18 cellular contexts compared by ENCODE assay signal in the genomic region with DNA sequence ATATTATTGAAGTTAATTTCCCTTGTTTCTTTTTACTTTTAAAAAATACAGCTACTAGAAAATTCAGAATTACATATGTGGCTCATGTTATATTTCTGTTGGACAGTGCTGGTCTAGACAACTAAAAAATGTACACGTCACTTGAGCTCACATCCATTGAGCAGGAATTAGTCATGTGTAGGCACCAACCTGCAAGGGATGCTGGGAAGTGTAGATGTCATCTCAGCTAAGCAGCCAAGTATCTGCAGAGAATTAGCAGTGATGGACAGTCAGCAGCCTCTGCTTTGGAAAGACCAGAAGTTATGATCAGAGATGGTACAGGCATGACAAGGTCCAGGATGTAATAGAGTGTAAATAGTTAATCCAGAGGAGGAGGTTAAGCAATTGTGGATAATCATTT.
DNase-seq lines count a peak whose midpoint lies in the region; ATAC-seq, FAIRE-seq and TF ChIP-seq lines count a peak whose summit lies in the region.
"Had no signal": no experiment of that assay in that cellular context is flagged by ENCODE, and none has a peak within 500 bp of the region (broad histone marks: within the 10 kb centered on the region; RNA-seq: fewer than 3 reads in every experiment).

No MANE protein-coding gene starts in this region.

- H3K18ac ChIP-seq in H1 (ENCODE audit: extremely low read depth, low read length): no peak overlapping the region

- no peak overlapping the region for H2AFZ ChIP-seq in H1 (ENCODE audit: low read length)

- H2BK120ac ChIP-seq in H1 (replicated peaks; ENCODE audit: low read depth, low read length): no peak overlapping the region

- H2BK15ac ChIP-seq in H1 (ENCODE audit: low read length): no peak overlapping the region

- no peak overlapping the region for H4K5ac ChIP-seq in H1 (ENCODE audit: insufficient read length, low read depth, low read length)

- no peak overlapping the region for H2AK5ac ChIP-seq in H1 (ENCODE audit: low read depth, low read length)

- peaks cover 0 to 7% of the 10 kb centered on the region in 2 experiments; a peak in 1 of 4 replicates for H3K9me3 ChIP-seq in H1 (ENCODE audit: insufficient read depth in 2 of 2, low read depth in 1 of 2, low read length in 1 of 2)
- H3K9me3 ChIP-seq: SJCRH30 had no signal

- no peak overlapping the region for H3K56ac ChIP-seq in H1 (replicated peaks; ENCODE audit: insufficient read length, low read depth, low read length)

- H3K4ac ChIP-seq in H1 (replicated peaks; ENCODE audit: insufficient read length, low read depth, low read length): no peak overlapping the region

- H3K79me2 ChIP-seq in H1 (ENCODE audit: control insufficient read depth in 1 of 2, insufficient read depth in 2 of 2, low read length in 2 of 2): no peaks in the 10 kb centered on the region

- TF ChIP-seq RAD21 in H1 (IDR thresholded peaks at IDR 0.05 in 1 of 2, conservative IDR thresholded peaks at IDR 0.05 in 1 of 2; ENCODE audit: low read depth in 2 of 2, low read length in 2 of 2): no peak

- H4K20me1 ChIP-seq in H1 (replicated peaks in 1 of 2; ENCODE audit: control insufficient read depth in 1 of 2, insufficient read depth in 2 of 2, low read length in 2 of 2): no peaks in the 10 kb centered on the region

- H3K9ac ChIP-seq in H1 (replicated peaks in 1 of 4; ENCODE audit: extremely low read depth in 1 of 4, low read depth in 3 of 4, low read length in 3 of 4): no peak overlapping the region
- H3K9ac ChIP-seq: KMS-11 had no signal

- ATAC-seq in HG02938 (IDR thresholded peaks at IDR 0.05; ENCODE audit: unreplicated experiment): no peak
- no peak for ATAC-seq in GM19324 (IDR thresholded peaks at IDR 0.05; ENCODE audit: low FRiP score, unreplicated experiment)
- no peak for ATAC-seq in activated CD8-positive, alpha-beta memory T cell treated with anti-CD3 and anti-CD28 coated beads, Interleukin-2, amount 10 ng/mL, durations not matched to agents 7 days and 5 days
- ATAC-seq: GM12878 had no signal

- H3K4me2 ChIP-seq in H1 (ENCODE audit: insufficient read depth in 1 of 2, low read depth in 2 of 2, low read length in 2 of 2): no peak overlapping the region
- H3K4me2 ChIP-seq: KMS-11 had no signal

- H3K23ac ChIP-seq in H1 (ENCODE audit: insufficient read length): no peak overlapping the region

- DNase-seq in DMS53 treated with DMSO at 0.1 percent for 48 hours (lab: John Stamatoyannopoulos, UW; ENCODE audit: unreplicated experiment) (peak; percentile 33), NCI-H748 (lab: John Stamatoyannopoulos, UW; ENCODE audit: unreplicated experiment) (peak; percentile 46), H1 (ENCODE audit: low read depth in 1 of 2, low spot score in 2 of 2) (no peak)
- no peak for DNase-seq in activated CD8-positive, alpha-beta memory T cell treated with anti-CD3 and anti-CD28 coated beads, Interleukin-2, amount 10 ng/mL, durations not matched to agents 7 days and 5 days
- DNase-seq: ACHN; C1 segment of cervical spinal cord; CD8-positive, alpha-beta memory T cell; EL; NCI-H1417 treated with DMSO at 0.1 percent for 48 hours; NCI-H446 treated with DMSO at 0.1 percent for 48 hours; SJCRH30; T-helper 2 cell had no signal

- no peak overlapping the region for H4K8ac ChIP-seq in H1 (ENCODE audit: extremely low read depth, insufficient read depth, low read length)

- no peak overlapping the region for H2BK5ac ChIP-seq in H1 (ENCODE audit: low read depth, low read length)

- no peak for FAIRE-seq in H1 (lab: Jason Lieb, UNC)
- FAIRE-seq: GM12878, H54 had no signal

- no peaks in the 10 kb centered on the region for H3K4me1 ChIP-seq in H1 (replicated peaks in 1 of 4; ENCODE audit: control insufficient read depth in 3 of 4, insufficient read depth in 4 of 4, low read length in 3 of 4)
- H3K4me1 ChIP-seq: SJCRH30 had no signal

- H3K9me3 Mint-ChIP-seq in activated CD8-positive, alpha-beta memory T cell treated with anti-CD3 and anti-CD28 coated beads, Interleukin-2, amount 10 ng/mL, durations not matched to agents 7 days and 5 days (ENCODE audit: low read depth): peaks cover 1% of the 10 kb centered on the region
- H3K9me3 Mint-ChIP-seq: CD8-positive, alpha-beta memory T cell had no signal

- no peak overlapping the region for H3K4me3 ChIP-seq in H1 (ENCODE audit: extremely low read depth in 1 of 4, insufficient read depth in 2 of 4, low read depth in 3 of 4, low read length in 4 of 4)
- H3K4me3 ChIP-seq: GM12878, SJCRH30 had no signal

- no peak overlapping the region for H3K27ac Mint-ChIP-seq in activated CD8-positive, alpha-beta memory T cell treated with anti-CD3 and anti-CD28 coated beads, Interleukin-2, amount 10 ng/mL, durations not matched to agents 7 days and 5 days
- H3K27ac Mint-ChIP-seq: CD8-positive, alpha-beta memory T cell had no signal

- CTCF ChIA-PET in H1 (lab: Charles Lee; ENCODE audit: partially characterized antibody): no interaction called here
- CTCF ChIA-PET in activated CD8-positive, alpha-beta memory T cell treated with anti-CD3 and anti-CD28 coated beads, Interleukin-2, amount 10 ng/mL, durations not matched to agents 7 days and 5 days (lab: Charles Lee): no interaction called here

- H3K14ac ChIP-seq in H1 (ENCODE audit: insufficient read length): peak overlapping the region; percentile 48

- POLR2A ChIA-PET in H1 (lab: Charles Lee; ENCODE audit: partially characterized antibody): interaction anchor here (0.6 kb wide), 1 partner anchor 107 kb away, joined by 3 read pairs; no protein-coding TSS in a partner anchor

- TF ChIP-seq CTCF in 22Rv1 (IDR thresholded peaks at IDR 0.05) (no peak), H1 (IDR thresholded peaks at IDR 0.05; ENCODE audit: control extremely low read depth in 1 of 3, insufficient read depth in 1 of 3, low read depth in 1 of 3, low read length in 3 of 3) (no peak)

- H2BK12ac ChIP-seq in H1 (ENCODE audit: low read depth, low read length): no peak overlapping the region

- H3K36me3 Mint-ChIP-seq in activated CD8-positive, alpha-beta memory T cell treated with anti-CD3 and anti-CD28 coated beads, Interleukin-2, amount 10 ng/mL, durations not matched to agents 7 days and 5 days: no peaks in the 10 kb centered on the region
- H3K36me3 Mint-ChIP-seq: CD8-positive, alpha-beta memory T cell had no signal

- no peaks in the 10 kb centered on the region for H3K79me1 ChIP-seq in H1 (ENCODE audit: low read depth, low read length)

- no peaks in the 10 kb centered on the region for H3K27me3 ChIP-seq in H1 (replicated peaks in 1 of 4; ENCODE audit: control insufficient read depth in 3 of 4, extremely low read depth in 1 of 4, insufficient read depth in 3 of 4, low read length in 3 of 4)
- H3K27me3 ChIP-seq: SJCRH30 had no signal

- H2BK20ac ChIP-seq in H1 (ENCODE audit: low read length): no peak overlapping the region

- no peak overlapping the region for H4K91ac ChIP-seq in H1 (replicated peaks; ENCODE audit: insufficient read length, low read length)

- WGBS in H1 (ENCODE audit: extremely low coverage in 1 of 2, insufficient coverage in 1 of 2, insufficient read length in 1 of 2, insufficient replicate concordance in 2 of 2, low coverage in 1 of 2, low lambda C conversion rate in 2 of 2, missing lambda C conversion rate in 1 of 2), 2 experiments: 96% methylated on average over 1 of the region's 1 CpG; no CpG with 5 or more reads in 1 of the 2 experiments

- TF ChIP-seq EP300 in H1 (IDR thresholded peaks at IDR 0.05; ENCODE audit: borderline replicate concordance in 1 of 2, low read depth in 2 of 2, low read length in 2 of 2): no peak

- H3K27ac ChIP-seq in 22Rv1 (peak overlapping the region; percentile 58), H1 (ENCODE audit: low read depth, low read length) (no peak overlapping the region)
- H3K27ac ChIP-seq: KMS-11, SJCRH30 had no signal

- peaks cover 10% of the 10 kb centered on the region for H3K27me3 Mint-ChIP-seq in activated CD8-positive, alpha-beta memory T cell treated with anti-CD3 and anti-CD28 coated beads, Interleukin-2, amount 10 ng/mL, durations not matched to agents 7 days and 5 days

- H3K4me1 Mint-ChIP-seq in activated CD8-positive, alpha-beta memory T cell treated with anti-CD3 and anti-CD28 coated beads, Interleukin-2, amount 10 ng/mL, durations not matched to agents 7 days and 5 days: no peaks in the 10 kb centered on the region
- H3K4me1 Mint-ChIP-seq: CD8-positive, alpha-beta memory T cell had no signal

- H3K36me3 ChIP-seq in H1 (ENCODE audit: control insufficient read depth in 2 of 4, insufficient read depth in 4 of 4, low read length in 3 of 4): 0 out of 8 replicates have a peak, but pooled peaks cover 0 to 3% (median 0%) of the 10 kb centered on the region in 4 experiments
- H3K36me3 ChIP-seq: SJCRH30 had no signal

- no peak for TF ChIP-seq POLR2A in H1 (IDR thresholded peaks at IDR 0.05; ENCODE audit: control extremely low read depth in 1 of 2, low read depth in 2 of 2, low read length in 2 of 2)

- no peak overlapping the region for H3K4me3 Mint-ChIP-seq in activated CD8-positive, alpha-beta memory T cell treated with anti-CD3 and anti-CD28 coated beads, Interleukin-2, amount 10 ng/mL, durations not matched to agents 7 days and 5 days
- H3K4me3 Mint-ChIP-seq: CD8-positive, alpha-beta memory T cell had no signal

- H3K23me2 ChIP-seq in H1 (ENCODE audit: low read depth, low read length): no peaks in the 10 kb centered on the region; the same call in 1 of the 2 replicates

Comparison
In these comparisons a context has a peak if more than half of its experiments do, and no peak if none do; other contexts are left out.
1. DNase-seq: peak in DMS53 treated with DMSO at 0.1 percent for 48 hours (single experiment) and NCI-H748 (single experiment); none in H1 (0 of 2) and activated CD8-positive, alpha-beta memory T cell treated with anti-CD3 and anti-CD28 coated beads, Interleukin-2, amount 10 ng/mL, durations not matched to agents 7 days and 5 days (single experiment).